Comparison of ENCODE assay signal across 1 cellular context in the genomic region with DNA sequence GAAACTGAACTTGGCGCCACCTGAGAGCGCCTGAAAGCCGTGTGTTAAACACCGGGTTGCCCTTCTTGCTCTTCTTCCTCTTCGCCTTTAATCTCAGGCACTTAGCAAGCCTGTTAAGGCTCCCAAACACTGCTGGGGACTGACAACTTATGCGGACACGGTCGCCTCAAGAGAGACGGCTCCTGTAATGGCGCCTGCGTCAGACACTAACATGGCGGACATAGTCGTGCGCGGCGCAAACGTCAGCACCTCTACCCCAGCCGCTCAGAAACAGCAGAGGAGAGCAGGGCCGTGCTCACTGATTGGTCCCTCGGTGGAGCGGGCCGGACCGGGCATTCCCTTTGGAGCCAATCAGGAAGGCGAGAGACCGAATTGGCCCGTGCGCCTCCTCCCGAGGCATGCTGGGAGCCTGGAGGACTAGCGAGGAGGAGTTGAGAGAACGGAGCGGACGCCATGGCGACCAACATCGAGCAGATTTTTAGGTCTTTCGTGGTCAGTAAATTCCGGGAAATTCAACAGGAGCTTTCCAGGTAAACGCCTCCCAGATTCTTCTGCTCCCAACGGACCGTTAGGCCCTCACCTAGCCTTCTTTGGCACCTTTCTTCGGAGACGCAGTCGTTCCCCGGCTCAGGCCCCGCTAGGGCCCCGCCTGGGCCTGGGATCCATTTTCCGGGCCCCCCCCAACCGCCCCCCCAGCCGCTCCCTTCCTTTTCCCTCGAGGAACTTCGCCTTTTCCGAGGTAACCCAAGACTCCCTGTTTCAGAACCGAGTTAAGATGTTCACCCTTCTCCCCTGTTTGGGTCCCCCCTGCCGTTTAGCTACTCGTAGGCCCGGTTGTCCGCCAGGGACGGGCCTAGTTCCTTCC.
A peak's percentile ranks its signal among the peaks of the same experiment; 100 is the strongest.
TF ChIP-seq lines count a peak whose summit lies in the region.

A gene with protein sequence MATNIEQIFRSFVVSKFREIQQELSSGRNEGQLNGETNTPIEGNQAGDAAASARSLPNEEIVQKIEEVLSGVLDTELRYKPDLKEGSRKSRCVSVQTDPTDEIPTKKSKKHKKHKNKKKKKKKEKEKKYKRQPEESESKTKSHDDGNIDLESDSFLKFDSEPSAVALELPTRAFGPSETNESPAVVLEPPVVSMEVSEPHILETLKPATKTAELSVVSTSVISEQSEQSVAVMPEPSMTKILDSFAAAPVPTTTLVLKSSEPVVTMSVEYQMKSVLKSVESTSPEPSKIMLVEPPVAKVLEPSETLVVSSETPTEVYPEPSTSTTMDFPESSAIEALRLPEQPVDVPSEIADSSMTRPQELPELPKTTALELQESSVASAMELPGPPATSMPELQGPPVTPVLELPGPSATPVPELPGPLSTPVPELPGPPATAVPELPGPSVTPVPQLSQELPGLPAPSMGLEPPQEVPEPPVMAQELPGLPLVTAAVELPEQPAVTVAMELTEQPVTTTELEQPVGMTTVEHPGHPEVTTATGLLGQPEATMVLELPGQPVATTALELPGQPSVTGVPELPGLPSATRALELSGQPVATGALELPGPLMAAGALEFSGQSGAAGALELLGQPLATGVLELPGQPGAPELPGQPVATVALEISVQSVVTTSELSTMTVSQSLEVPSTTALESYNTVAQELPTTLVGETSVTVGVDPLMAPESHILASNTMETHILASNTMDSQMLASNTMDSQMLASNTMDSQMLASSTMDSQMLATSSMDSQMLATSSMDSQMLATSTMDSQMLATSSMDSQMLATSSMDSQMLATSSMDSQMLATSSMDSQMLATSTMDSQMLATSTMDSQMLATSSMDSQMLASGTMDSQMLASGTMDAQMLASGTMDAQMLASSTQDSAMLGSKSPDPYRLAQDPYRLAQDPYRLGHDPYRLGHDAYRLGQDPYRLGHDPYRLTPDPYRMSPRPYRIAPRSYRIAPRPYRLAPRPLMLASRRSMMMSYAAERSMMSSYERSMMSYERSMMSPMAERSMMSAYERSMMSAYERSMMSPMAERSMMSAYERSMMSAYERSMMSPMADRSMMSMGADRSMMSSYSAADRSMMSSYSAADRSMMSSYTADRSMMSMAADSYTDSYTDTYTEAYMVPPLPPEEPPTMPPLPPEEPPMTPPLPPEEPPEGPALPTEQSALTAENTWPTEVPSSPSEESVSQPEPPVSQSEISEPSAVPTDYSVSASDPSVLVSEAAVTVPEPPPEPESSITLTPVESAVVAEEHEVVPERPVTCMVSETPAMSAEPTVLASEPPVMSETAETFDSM (N-terminal part only) (plus strand): TSS at position 399 of the 865 bp plus-strand sequence. CDS start 55 bp downstream, at position 454.

TF ChIP-seq in K562, 482 proteins besides CTCF, POLR2A, EP300 and RAD21 (continued from another document and continues in another):
- TF ChIP-seq, protein P1, sequence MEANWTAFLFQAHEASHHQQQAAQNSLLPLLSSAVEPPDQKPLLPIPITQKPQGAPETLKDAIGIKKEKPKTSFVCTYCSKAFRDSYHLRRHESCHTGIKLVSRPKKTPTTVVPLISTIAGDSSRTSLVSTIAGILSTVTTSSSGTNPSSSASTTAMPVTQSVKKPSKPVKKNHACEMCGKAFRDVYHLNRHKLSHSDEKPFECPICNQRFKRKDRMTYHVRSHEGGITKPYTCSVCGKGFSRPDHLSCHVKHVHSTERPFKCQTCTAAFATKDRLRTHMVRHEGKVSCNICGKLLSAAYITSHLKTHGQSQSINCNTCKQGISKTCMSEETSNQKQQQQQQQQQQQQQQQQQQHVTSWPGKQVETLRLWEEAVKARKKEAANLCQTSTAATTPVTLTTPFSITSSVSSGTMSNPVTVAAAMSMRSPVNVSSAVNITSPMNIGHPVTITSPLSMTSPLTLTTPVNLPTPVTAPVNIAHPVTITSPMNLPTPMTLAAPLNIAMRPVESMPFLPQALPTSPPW (CRISPR knock-in tag; IDR thresholded peaks at IDR 0.05): peak; percentile 100
- TF ChIP-seq, protein P2, sequence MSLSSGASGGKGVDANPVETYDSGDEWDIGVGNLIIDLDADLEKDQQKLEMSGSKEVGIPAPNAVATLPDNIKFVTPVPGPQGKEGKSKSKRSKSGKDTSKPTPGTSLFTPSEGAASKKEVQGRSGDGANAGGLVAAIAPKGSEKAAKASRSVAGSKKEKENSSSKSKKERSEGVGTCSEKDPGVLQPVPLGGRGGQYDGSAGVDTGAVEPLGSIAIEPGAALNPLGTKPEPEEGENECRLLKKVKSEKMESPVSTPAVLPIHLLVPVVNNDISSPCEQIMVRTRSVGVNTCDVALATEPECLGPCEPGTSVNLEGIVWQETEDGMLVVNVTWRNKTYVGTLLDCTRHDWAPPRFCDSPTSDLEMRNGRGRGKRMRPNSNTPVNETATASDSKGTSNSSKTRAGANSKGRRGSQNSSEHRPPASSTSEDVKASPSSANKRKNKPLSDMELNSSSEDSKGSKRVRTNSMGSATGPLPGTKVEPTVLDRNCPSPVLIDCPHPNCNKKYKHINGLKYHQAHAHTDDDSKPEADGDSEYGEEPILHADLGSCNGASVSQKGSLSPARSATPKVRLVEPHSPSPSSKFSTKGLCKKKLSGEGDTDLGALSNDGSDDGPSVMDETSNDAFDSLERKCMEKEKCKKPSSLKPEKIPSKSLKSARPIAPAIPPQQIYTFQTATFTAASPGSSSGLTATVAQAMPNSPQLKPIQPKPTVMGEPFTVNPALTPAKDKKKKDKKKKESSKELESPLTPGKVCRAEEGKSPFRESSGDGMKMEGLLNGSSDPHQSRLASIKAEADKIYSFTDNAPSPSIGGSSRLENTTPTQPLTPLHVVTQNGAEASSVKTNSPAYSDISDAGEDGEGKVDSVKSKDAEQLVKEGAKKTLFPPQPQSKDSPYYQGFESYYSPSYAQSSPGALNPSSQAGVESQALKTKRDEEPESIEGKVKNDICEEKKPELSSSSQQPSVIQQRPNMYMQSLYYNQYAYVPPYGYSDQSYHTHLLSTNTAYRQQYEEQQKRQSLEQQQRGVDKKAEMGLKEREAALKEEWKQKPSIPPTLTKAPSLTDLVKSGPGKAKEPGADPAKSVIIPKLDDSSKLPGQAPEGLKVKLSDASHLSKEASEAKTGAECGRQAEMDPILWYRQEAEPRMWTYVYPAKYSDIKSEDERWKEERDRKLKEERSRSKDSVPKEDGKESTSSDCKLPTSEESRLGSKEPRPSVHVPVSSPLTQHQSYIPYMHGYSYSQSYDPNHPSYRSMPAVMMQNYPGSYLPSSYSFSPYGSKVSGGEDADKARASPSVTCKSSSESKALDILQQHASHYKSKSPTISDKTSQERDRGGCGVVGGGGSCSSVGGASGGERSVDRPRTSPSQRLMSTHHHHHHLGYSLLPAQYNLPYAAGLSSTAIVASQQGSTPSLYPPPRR (CRISPR knock-in tag; IDR thresholded peaks at IDR 0.05; ENCODE audit: borderline replicate concordance): no peak
- TF ChIP-seq BRD9 (IDR thresholded peaks at IDR 0.05; ENCODE audit: low read depth, partially characterized antibody): peak; percentile 82
- TF ChIP-seq MAFG (tag; conservative IDR thresholded peaks at IDR 0.05): 0 out of 2 replicates have a peak, but pooled peaks have one; percentile 16
- no peak; the same call in 1 of the 2 replicates for TF ChIP-seq ZNF431 (CRISPR knock-in tag; IDR thresholded peaks at IDR 0.05)
- TF ChIP-seq TAL1 (IDR thresholded peaks at IDR 0.05): no peak
- peak; percentile 18; the same call in 1 of the 2 replicates for TF ChIP-seq XRCC5 (IDR thresholded peaks at IDR 0.05; ENCODE audit: low read depth, low read length)
- TF ChIP-seq POLR2B (IDR thresholded peaks at IDR 0.05; ENCODE audit: low read depth, partially characterized antibody): peak; percentile 94
- TF ChIP-seq ATF7 (IDR thresholded peaks at IDR 0.05): peak; percentile 90
- TF ChIP-seq POLR2G (IDR thresholded peaks at IDR 0.05; ENCODE audit: low read depth, low read length): peak; percentile 80
- peak; percentile 81 for TF ChIP-seq JUND (IDR thresholded peaks at IDR 0.05; ENCODE audit: borderline replicate concordance, low read depth, low read length)
- TF ChIP-seq JUND (tag; IDR thresholded peaks at IDR 0.05; ENCODE audit: borderline replicate concordance, low read depth, low read length): peak; percentile 68; the same call in 2 of the 3 replicates
- no peak for TF ChIP-seq ZNF146 (CRISPR knock-in tag; IDR thresholded peaks at IDR 0.05; ENCODE audit: unreplicated experiment)
- TF ChIP-seq, protein P3, sequence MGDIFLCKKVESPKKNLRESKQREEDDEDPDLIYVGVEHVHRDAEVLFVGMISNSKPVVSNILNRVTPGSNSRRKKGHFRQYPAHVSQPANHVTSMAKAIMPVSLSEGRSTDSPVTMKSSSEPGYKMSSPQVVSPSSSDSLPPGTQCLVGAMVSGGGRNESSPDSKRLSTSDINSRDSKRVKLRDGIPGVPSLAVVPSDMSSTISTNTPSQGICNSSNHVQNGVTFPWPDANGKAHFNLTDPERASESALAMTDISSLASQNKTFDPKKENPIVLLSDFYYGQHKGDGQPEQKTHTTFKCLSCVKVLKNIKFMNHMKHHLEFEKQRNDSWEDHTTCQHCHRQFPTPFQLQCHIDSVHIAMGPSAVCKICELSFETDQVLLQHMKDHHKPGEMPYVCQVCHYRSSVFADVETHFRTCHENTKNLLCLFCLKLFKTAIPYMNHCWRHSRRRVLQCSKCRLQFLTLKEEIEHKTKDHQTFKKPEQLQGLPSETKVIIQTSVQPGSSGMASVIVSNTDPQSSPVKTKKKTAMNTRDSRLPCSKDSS (IDR thresholded peaks at IDR 0.05; ENCODE audit: low read depth, partially characterized antibody): no peak
- peak; percentile 97 for TF ChIP-seq L3MBTL2 (IDR thresholded peaks at IDR 0.05)
- no peak for TF ChIP-seq SRSF1 (IDR thresholded peaks at IDR 0.05; ENCODE audit: low read depth, low read length)
- TF ChIP-seq, protein P4, sequence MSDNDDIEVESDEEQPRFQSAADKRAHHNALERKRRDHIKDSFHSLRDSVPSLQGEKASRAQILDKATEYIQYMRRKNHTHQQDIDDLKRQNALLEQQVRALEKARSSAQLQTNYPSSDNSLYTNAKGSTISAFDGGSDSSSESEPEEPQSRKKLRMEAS (CRISPR knock-in tag; IDR thresholded peaks at IDR 0.05): peak; percentile 44
- TF ChIP-seq SMARCE1 (IDR thresholded peaks at IDR 0.05): 0 out of 2 replicates have a peak, but pooled peaks have one; percentile 39
- 0 out of 2 replicates have a peak, but pooled peaks have one; percentile 30 for TF ChIP-seq ELF4 (CRISPR knock-in tag; IDR thresholded peaks at IDR 0.05)
- no peak for TF ChIP-seq TEAD2 (tag; IDR thresholded peaks at IDR 0.05)
- TF ChIP-seq, protein P5, sequence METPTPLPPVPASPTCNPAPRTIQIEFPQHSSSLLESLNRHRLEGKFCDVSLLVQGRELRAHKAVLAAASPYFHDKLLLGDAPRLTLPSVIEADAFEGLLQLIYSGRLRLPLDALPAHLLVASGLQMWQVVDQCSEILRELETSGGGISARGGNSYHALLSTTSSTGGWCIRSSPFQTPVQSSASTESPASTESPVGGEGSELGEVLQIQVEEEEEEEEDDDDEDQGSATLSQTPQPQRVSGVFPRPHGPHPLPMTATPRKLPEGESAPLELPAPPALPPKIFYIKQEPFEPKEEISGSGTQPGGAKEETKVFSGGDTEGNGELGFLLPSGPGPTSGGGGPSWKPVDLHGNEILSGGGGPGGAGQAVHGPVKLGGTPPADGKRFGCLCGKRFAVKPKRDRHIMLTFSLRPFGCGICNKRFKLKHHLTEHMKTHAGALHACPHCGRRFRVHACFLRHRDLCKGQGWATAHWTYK (CRISPR knock-in tag; IDR thresholded peaks at IDR 0.05): 0 out of 2 replicates have a peak, but pooled peaks have one; percentile 4
- TF ChIP-seq, protein P6, sequence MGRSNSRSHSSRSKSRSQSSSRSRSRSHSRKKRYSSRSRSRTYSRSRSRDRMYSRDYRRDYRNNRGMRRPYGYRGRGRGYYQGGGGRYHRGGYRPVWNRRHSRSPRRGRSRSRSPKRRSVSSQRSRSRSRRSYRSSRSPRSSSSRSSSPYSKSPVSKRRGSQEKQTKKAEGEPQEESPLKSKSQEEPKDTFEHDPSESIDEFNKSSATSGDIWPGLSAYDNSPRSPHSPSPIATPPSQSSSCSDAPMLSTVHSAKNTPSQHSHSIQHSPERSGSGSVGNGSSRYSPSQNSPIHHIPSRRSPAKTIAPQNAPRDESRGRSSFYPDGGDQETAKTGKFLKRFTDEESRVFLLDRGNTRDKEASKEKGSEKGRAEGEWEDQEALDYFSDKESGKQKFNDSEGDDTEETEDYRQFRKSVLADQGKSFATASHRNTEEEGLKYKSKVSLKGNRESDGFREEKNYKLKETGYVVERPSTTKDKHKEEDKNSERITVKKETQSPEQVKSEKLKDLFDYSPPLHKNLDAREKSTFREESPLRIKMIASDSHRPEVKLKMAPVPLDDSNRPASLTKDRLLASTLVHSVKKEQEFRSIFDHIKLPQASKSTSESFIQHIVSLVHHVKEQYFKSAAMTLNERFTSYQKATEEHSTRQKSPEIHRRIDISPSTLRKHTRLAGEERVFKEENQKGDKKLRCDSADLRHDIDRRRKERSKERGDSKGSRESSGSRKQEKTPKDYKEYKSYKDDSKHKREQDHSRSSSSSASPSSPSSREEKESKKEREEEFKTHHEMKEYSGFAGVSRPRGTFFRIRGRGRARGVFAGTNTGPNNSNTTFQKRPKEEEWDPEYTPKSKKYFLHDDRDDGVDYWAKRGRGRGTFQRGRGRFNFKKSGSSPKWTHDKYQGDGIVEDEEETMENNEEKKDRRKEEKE (IDR thresholded peaks at IDR 0.05; ENCODE audit: borderline replicate concordance in 1 of 2, control insufficient read depth in 1 of 2, low read depth in 2 of 2, low read length in 1 of 2): no peak
- TF ChIP-seq GTF2E2 (tag; IDR thresholded peaks at IDR 0.05): peak; percentile 96
- no peak for TF ChIP-seq CBX5 (IDR thresholded peaks at IDR 0.05; ENCODE audit: borderline replicate concordance, low read depth)
- TF ChIP-seq, protein P7, sequence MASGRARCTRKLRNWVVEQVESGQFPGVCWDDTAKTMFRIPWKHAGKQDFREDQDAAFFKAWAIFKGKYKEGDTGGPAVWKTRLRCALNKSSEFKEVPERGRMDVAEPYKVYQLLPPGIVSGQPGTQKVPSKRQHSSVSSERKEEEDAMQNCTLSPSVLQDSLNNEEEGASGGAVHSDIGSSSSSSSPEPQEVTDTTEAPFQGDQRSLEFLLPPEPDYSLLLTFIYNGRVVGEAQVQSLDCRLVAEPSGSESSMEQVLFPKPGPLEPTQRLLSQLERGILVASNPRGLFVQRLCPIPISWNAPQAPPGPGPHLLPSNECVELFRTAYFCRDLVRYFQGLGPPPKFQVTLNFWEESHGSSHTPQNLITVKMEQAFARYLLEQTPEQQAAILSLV (tag; IDR thresholded peaks at IDR 0.05): no peak
- no peak for TF ChIP-seq TARDBP (IDR thresholded peaks at IDR 0.05)
- no peak for TF ChIP-seq ZNF644 (tag; IDR thresholded peaks at IDR 0.05; ENCODE audit: low read depth)
- TF ChIP-seq CHD2 (IDR thresholded peaks at IDR 0.05; ENCODE audit: low read depth, low read length): peak; percentile 55; the same call in 1 of the 2 replicates
- TF ChIP-seq NFRKB (IDR thresholded peaks at IDR 0.05; ENCODE audit: low read depth): peak; percentile 100
- TF ChIP-seq, protein P8, sequence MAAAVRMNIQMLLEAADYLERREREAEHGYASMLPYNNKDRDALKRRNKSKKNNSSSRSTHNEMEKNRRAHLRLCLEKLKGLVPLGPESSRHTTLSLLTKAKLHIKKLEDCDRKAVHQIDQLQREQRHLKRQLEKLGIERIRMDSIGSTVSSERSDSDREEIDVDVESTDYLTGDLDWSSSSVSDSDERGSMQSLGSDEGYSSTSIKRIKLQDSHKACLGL (CRISPR knock-in tag; IDR thresholded peaks at IDR 0.05; ENCODE audit: borderline replicate concordance, poor library complexity, severe bottlenecking): no peak
- TF ChIP-seq SMAD4 (CRISPR knock-in tag; conservative IDR thresholded peaks at IDR 0.05): no peak; the same call in none of the 2 replicates
- TF ChIP-seq, protein P9, sequence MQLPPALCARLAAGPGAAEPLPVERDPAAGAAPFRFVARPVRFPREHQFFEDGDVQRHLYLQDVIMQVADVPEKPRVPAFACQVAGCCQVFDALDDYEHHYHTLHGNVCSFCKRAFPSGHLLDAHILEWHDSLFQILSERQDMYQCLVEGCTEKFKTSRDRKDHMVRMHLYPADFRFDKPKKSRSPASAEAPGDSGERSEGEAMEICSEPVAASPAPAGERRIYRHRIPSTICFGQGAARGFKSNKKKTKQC (CRISPR knock-in tag; IDR thresholded peaks at IDR 0.05): peak; percentile 47; the same call in 1 of the 2 replicates
- no peak for TF ChIP-seq DACH1 (IDR thresholded peaks at IDR 0.05; ENCODE audit: partially characterized antibody)
